ENCODE assay signal across 11 cellular contexts in the genomic region with DNA sequence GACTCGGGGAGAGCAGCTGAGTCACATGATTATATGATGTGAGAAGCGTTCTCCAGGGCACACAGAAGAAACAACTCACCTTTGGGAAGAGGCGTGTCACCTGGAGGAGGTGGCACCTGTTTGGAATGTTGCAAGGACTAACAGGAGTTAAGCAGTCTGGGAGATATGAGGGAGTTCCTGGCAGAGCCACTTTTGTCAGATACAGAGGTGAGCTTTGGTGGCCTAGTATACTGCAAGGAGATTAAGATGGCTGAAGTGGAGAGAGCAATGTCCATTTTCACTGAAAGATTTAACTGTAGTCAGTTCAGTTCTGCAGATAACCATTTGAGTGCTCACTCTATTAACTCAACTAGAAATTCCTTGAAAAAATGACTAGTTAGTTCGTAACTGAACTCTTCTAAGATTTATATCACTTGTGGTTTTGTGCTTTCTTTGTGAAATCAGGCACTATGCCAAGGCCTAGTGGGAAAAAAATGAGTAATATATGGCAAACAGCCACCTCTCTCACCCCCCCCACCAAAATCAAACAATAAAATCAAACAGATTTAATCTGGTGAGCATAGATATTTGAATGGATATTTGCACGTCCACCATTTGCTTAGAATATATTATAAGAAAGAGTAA.
DNase-seq lines count a peak whose midpoint lies in the region; FAIRE-seq and TF ChIP-seq lines count a peak whose summit lies in the region.
"Had no signal": no experiment of that assay in that cellular context is flagged by ENCODE, and none has a peak within 500 bp of the region (broad histone marks: within the 10 kb centered on the region; RNA-seq: fewer than 3 reads in every experiment).

No MANE protein-coding gene starts in this region.

- H3K18ac ChIP-seq in trophoblast cell (ENCODE audit: low read length): no peak overlapping the region

- no peak overlapping the region for H4K8ac ChIP-seq in trophoblast cell (ENCODE audit: low read depth, low read length)

- DNase-seq in stimulated activated CD4-positive, alpha-beta T cell treated with anti-CD3 and anti-CD28 coated beads, Interleukin-15, amount 100 ng/mL, for 24 hours: peak; percentile 12
- DNase-seq in stimulated activated CD4-positive, alpha-beta T cell treated with anti-CD3 and anti-CD28 coated beads, Interleukin-1b, Interleukin-23, amount 100 ng/mL, for 48 hours: no peak
- DNase-seq in SK-N-SH (no peak), glomerular visceral epithelial cell (ENCODE audit: extremely low spot score) (peak; percentile 66), vagina (ENCODE audit: extremely low spot score in 2 of 2) (no peak), GM12892 (ENCODE audit: insufficient read length) (no peak), trophoblast cell (no peak), inferior parietal cortex (ENCODE audit: extremely low spot score) (no peak)
- DNase-seq: GDM1, kidney, NCI-H345 had no signal

- CTCF ChIA-PET in SK-N-SH (lab: Yijun Ruan, JAX): no interaction called here

- peak overlapping the region in 1 of 2 experiments; percentile 28; a peak in 1 of 4 replicates for H3K27ac ChIP-seq in SK-N-SH (ENCODE audit: low read depth in 2 of 2, low read length in 1 of 2)
- H3K27ac ChIP-seq in vagina: peak overlapping the region; percentile 9
- no peak overlapping the region for H3K27ac ChIP-seq in trophoblast cell (ENCODE audit: low read depth, low read length)

- no peak for TF ChIP-seq CTCF in SK-N-SH (IDR thresholded peaks at IDR 0.05)
- TF ChIP-seq CTCF in vagina (IDR thresholded peaks at IDR 0.05): no peak

- no peak overlapping the region for H2BK120ac ChIP-seq in trophoblast cell (ENCODE audit: insufficient read depth, low read length, poor library complexity)

- POLR2A ChIA-PET in SK-N-SH (lab: Yijun Ruan, JAX): no interaction called here

- H2AK5ac ChIP-seq in trophoblast cell (ENCODE audit: low read length): no peak overlapping the region

- no peaks in the 10 kb centered on the region for H3K79me2 ChIP-seq in SK-N-SH (ENCODE audit: insufficient read depth)
- H3K79me2 ChIP-seq in trophoblast cell (ENCODE audit: control insufficient read depth, insufficient read depth, low read length, poor library complexity): no peaks in the 10 kb centered on the region

- whole genome bisulfite sequencing in SK-N-SH (ENCODE audit: low lambda C conversion rate): 54% methylated on average over 5 of the region's 5 CpGs
- no CpG with 5 or more reads among the region's 5 CpGs for WGBS in trophoblast cell (ENCODE audit: extremely low coverage, insufficient coverage, insufficient read length)

- H3K4me2 ChIP-seq in SK-N-SH (no peak overlapping the region), trophoblast cell (ENCODE audit: low read length) (no peak overlapping the region)

- H3K14ac ChIP-seq in trophoblast cell (ENCODE audit: low read length): no peak overlapping the region

- TF ChIP-seq RAD21 in SK-N-SH (IDR thresholded peaks at IDR 0.05; ENCODE audit: low read length): no peak

- peaks cover 3 to 8% of the 10 kb centered on the region in 2 experiments; a peak in 3 of 4 replicates for H3K4me1 ChIP-seq in SK-N-SH (ENCODE audit: control insufficient read depth in 1 of 2, insufficient read depth in 2 of 2, low read depth in 1 of 2, low read length in 1 of 2)
- peaks cover 16% of the 10 kb centered on the region for H3K4me1 ChIP-seq in vagina
- H3K4me1 ChIP-seq in trophoblast cell (ENCODE audit: control insufficient read depth in 1 of 2, insufficient read depth in 2 of 2, low read length in 2 of 2): peaks cover 0 to 1% of the 10 kb centered on the region in 2 experiments

- H4K12ac ChIP-seq in trophoblast cell (ENCODE audit: low read depth, low read length): no peak overlapping the region

- no peak for TF ChIP-seq POLR2A in vagina (IDR thresholded peaks at IDR 0.05)
- no peak for TF ChIP-seq POLR2A in GM12892 (IDR thresholded peaks at IDR 0.05; ENCODE audit: low read depth, low read length)

- no peaks in the 10 kb centered on the region for H3K79me1 ChIP-seq in trophoblast cell (ENCODE audit: low read length)

- H3K9me3 ChIP-seq in SK-N-SH: no peaks in the 10 kb centered on the region
- no peaks in the 10 kb centered on the region for H3K9me3 ChIP-seq in vagina
- H3K9me3 ChIP-seq in trophoblast cell (ENCODE audit: insufficient read depth, low read depth, low read length): no peaks in the 10 kb centered on the region

- no peak overlapping the region for H2BK12ac ChIP-seq in trophoblast cell (ENCODE audit: low read length)

- H2BK5ac ChIP-seq in trophoblast cell (ENCODE audit: low read depth, low read length, poor library complexity): no peak overlapping the region

- H3K4me3 ChIP-seq in SK-N-SH (ENCODE audit: low read depth in 2 of 2, low read length in 1 of 2): no peak overlapping the region
- H3K4me3 ChIP-seq in vagina: no peak overlapping the region
- H3K4me3 ChIP-seq in trophoblast cell (ENCODE audit: low read depth, low read length): no peak overlapping the region

- peak in 1 of 2 experiments; percentile 45; a peak in 1 of 4 replicates for TF ChIP-seq EP300 in SK-N-SH (IDR thresholded peaks at IDR 0.05; ENCODE audit: borderline replicate concordance in 1 of 2, low read depth in 1 of 2, low read length in 1 of 2)

- H3K9ac ChIP-seq in SK-N-SH (no peak overlapping the region), trophoblast cell (ENCODE audit: low read length) (no peak overlapping the region)

- H3K36me3 ChIP-seq in SK-N-SH (replicated peaks in 1 of 2; ENCODE audit: control insufficient read depth in 1 of 2, insufficient read depth in 2 of 2, low read length in 1 of 2) (peaks cover 6 to 9% of the 10 kb centered on the region in 2 experiments), vagina (peaks cover 0 to 10% of the 10 kb centered on the region in 2 donors), trophoblast cell (ENCODE audit: control insufficient read depth in 1 of 2, insufficient read depth in 2 of 2, low read length in 2 of 2) (no peaks in the 10 kb centered on the region)

- H4K20me1 ChIP-seq in SK-N-SH (ENCODE audit: insufficient read depth): no peaks in the 10 kb centered on the region

- no peaks in the 10 kb centered on the region for H3K9me2 ChIP-seq in SK-N-SH

- H2AFZ ChIP-seq in SK-N-SH (ENCODE audit: low read depth) (no peak overlapping the region), trophoblast cell (ENCODE audit: insufficient read depth, low read length, poor library complexity) (no peak overlapping the region)

- FAIRE-seq in GM12892 (lab: Jason Lieb, UNC): no peak
- FAIRE-seq: kidney had no signal

- H3K27me3 ChIP-seq in SK-N-SH (ENCODE audit: insufficient read depth) (no peaks in the 10 kb centered on the region), vagina (no peaks in the 10 kb centered on the region), trophoblast cell (ENCODE audit: insufficient read depth, low read length) (no peaks in the 10 kb centered on the region)

- no peak overlapping the region for H4K91ac ChIP-seq in trophoblast cell (ENCODE audit: low read depth, low read length)

- peaks cover 6% of the 10 kb centered on the region for H3F3A ChIP-seq in SK-N-SH (replicated peaks; ENCODE audit: insufficient read depth)

- no peak overlapping the region for H3K23ac ChIP-seq in trophoblast cell (ENCODE audit: low read length)

- intact Hi-C loops in vagina (cut with DNase I): no loop called here

- H3K4ac ChIP-seq in trophoblast cell (ENCODE audit: low read depth, low read length): no peak overlapping the region

TF ChIP-seq in SK-N-SH, 30 proteins besides CTCF, POLR2A, EP300 and RAD21:
- TF ChIP-seq JUND (IDR thresholded peaks at IDR 0.05): peak; percentile 61
- TF ChIP-seq, protein P1, sequence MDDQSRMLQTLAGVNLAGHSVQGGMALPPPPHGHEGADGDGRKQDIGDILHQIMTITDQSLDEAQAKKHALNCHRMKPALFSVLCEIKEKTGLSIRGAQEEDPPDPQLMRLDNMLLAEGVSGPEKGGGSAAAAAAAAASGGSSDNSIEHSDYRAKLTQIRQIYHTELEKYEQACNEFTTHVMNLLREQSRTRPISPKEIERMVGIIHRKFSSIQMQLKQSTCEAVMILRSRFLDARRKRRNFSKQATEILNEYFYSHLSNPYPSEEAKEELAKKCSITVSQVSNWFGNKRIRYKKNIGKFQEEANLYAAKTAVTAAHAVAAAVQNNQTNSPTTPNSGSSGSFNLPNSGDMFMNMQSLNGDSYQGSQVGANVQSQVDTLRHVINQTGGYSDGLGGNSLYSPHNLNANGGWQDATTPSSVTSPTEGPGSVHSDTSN (IDR thresholded peaks at IDR 0.05): peak; percentile 75
- TF ChIP-seq, protein P2, sequence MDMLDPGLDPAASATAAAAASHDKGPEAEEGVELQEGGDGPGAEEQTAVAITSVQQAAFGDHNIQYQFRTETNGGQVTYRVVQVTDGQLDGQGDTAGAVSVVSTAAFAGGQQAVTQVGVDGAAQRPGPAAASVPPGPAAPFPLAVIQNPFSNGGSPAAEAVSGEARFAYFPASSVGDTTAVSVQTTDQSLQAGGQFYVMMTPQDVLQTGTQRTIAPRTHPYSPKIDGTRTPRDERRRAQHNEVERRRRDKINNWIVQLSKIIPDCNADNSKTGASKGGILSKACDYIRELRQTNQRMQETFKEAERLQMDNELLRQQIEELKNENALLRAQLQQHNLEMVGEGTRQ (IDR thresholded peaks at IDR 0.05; ENCODE audit: borderline replicate concordance, low read depth, low read length): no peak
- peak; percentile 93 for TF ChIP-seq NFIC (IDR thresholded peaks at IDR 0.05; ENCODE audit: borderline replicate concordance)
- TF ChIP-seq TCF12 (IDR thresholded peaks at IDR 0.05): peak; percentile 65
- peak; percentile 46; the same call in 1 of the 2 replicates for TF ChIP-seq FOSL2 (IDR thresholded peaks at IDR 0.05; ENCODE audit: borderline replicate concordance, low read depth)
- no peak for TF ChIP-seq RXRA (IDR thresholded peaks at IDR 0.05; ENCODE audit: borderline replicate concordance, low read depth)
TF ChIP-seq in SK-N-SH: peak in this region for 5.

Comparison
In these comparisons a context has a peak if more than half of its experiments do, and no peak if none do; other contexts are left out.
1. DNase-seq: peak in stimulated activated CD4-positive, alpha-beta T cell treated with anti-CD3 and anti-CD28 coated beads, Interleukin-15, amount 100 ng/mL, for 24 hours (single experiment) and glomerular visceral epithelial cell (single experiment); none in stimulated activated CD4-positive, alpha-beta T cell treated with anti-CD3 and anti-CD28 coated beads, Interleukin-1b, Interleukin-23, amount 100 ng/mL, for 48 hours (single experiment), SK-N-SH (single experiment), vagina (0 of 2), GM12892 (single experiment), trophoblast cell (0 of 2) and inferior parietal cortex (single experiment).